In the genomic region with DNA sequence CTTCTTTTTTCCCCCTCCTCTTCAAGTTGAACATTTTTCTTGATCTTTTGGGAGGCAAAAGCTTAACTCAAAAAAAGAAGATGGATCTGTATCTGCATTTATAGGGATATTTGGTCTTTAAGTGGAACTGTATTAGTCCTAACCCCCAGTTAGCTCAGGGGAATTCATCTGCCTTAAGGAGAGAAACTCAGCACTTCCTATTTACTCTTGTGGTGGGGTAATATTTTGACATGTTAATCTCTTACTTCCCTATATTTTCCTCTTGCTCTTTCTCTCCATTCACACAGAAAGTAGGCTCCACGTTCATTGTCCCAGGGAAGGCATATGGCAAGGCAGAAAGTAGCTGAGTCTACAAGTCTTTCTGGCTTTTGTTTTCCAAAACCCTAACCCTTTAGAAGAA, we compare ENCODE assay signal across 1 cellular context.
TF ChIP-seq lines count a peak whose summit lies in the region.

No MANE protein-coding gene starts in this region.

TF ChIP-seq in GM23338, 12 proteins besides CTCF, POLR2A, EP300 and RAD21 (continued from another document):
- TF ChIP-seq REST (IDR thresholded peaks at IDR 0.05; ENCODE audit: unreplicated experiment) (no peak), STAT1 (IDR thresholded peaks at IDR 0.05; ENCODE audit: unreplicated experiment) (no peak)
